In the genomic region with DNA sequence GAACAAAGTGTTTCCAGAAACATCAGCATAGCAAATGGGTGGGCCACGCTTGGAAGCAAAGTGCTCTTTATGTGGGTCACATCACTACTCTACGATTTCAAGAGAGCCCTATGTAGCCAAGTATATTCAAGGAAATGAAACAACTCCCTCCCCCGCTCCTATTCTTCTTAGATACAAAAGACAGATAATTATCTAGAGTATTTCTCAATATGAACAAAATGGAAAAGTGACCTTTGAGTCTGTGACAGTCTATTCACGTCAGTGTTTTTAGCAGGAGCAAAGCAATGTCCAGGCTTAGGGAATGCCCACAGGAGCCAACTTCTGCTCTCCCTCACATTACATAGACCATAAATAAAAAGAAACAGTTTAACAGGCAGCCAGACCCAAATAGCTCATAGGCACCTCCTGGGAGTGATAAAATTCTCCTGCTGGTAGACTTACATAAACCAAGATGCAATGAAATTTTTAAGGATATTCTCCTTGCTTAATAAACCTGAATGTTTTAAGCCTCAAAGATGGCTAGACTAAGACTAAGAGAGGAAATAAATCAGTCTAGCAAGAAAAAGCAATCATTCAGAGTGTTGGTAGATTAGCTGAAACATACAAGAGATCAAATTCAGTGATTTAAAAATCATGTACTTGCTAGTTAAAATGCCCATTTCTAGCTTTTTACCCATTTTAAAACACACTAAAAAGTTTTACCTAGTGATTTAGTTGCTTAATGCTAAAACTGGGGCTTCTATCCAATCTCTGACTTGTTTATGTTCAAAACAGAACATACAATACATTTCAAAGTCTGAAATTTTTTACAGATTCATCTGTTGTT, we compare ENCODE assay signal across 14 cellular contexts.
DNase-seq lines count a peak whose midpoint lies in the region; TF ChIP-seq lines count a peak whose summit lies in the region.
"Had no signal": no experiment of that assay in that cellular context is flagged by ENCODE, and none has a peak within 500 bp of the region (broad histone marks: within the 10 kb centered on the region; RNA-seq: fewer than 3 reads in every experiment).

No MANE protein-coding gene starts in this region.

- no peak overlapping the region for H3K9ac ChIP-seq in neural progenitor cell

- peaks cover 12% of the 10 kb centered on the region for H3K4me1 ChIP-seq in neural progenitor cell
- H3K4me1 ChIP-seq in vagina = peaks cover 4% of the 10 kb centered on the region

- H3K27me3 ChIP-seq in neural progenitor cell = no peaks in the 10 kb centered on the region
- no peaks in the 10 kb centered on the region for H3K27me3 ChIP-seq in vagina
- H3K27me3 ChIP-seq: thyroid gland had no signal

- peaks cover 1% of the 10 kb centered on the region for H3K36me3 Mint-ChIP-seq in neural progenitor cell

- H2AFZ ChIP-seq in neural progenitor cell (replicated peaks) = no peak overlapping the region

- no peaks in the 10 kb centered on the region for H3K9me3 Mint-ChIP-seq in neural progenitor cell
- H3K9me3 Mint-ChIP-seq: activated B cell treated with CpG ODN at 0.5 μM for 24 hours had no signal

- intact Hi-C loops in vagina (cut with DNase I) = no loop called here

- H3K27ac ChIP-seq in neural progenitor cell (no peak overlapping the region), vagina (peak overlapping the region; percentile 57)
- H3K27ac ChIP-seq: thyroid gland had no signal

- H3K4me3 Mint-ChIP-seq in neural progenitor cell = no peak overlapping the region
- H3K4me3 Mint-ChIP-seq: activated B cell treated with CpG ODN at 0.5 μM for 24 hours had no signal

- H3K4me3 ChIP-seq in fibroblast of villous mesenchyme (ENCODE audit: low read depth, low read length) (no peak overlapping the region), neural progenitor cell (no peak overlapping the region), vagina (no peak overlapping the region)
- H3K4me3 ChIP-seq: thyroid gland had no signal

- H3F3A ChIP-seq in neural progenitor cell (ENCODE audit: low read depth) = no peaks in the 10 kb centered on the region

- no peaks in the 10 kb centered on the region for H4K20me1 ChIP-seq in neural progenitor cell (ENCODE audit: low read depth)

- no peak overlapping the region for H3K4me2 ChIP-seq in neural progenitor cell

- DNase-seq in NOMO-1 (lab: John Stamatoyannopoulos, UW; ENCODE audit: unreplicated experiment in 2 of 2) = peak; percentile 12 to 46
- no peak for DNase-seq in NOMO-1 treated with dmso at 0.1 percent for 144 hours (lab: John Stamatoyannopoulos, UW; ENCODE audit: unreplicated experiment)
- DNase-seq in fibroblast of villous mesenchyme (ENCODE audit: low read depth) = peak; percentile 94
- no peak for DNase-seq in neural progenitor cell (ENCODE audit: low spot score)
- no peak for DNase-seq in vagina (ENCODE audit: extremely low spot score in 2 of 2)
- DNase-seq in NCI-H526 treated with DMSO at 0.1 percent for 48 hours (lab: John Stamatoyannopoulos, UW) = no peak
- no peak for DNase-seq in stimulated activated naive CD4-positive, alpha-beta T cell (lab: John Stamatoyannopoulos, UW)
- no peak for DNase-seq in mucosa of gallbladder (ENCODE audit: low spot score)
- DNase-seq: activated B cell treated with CpG ODN at 0.5 μM for 24 hours, activated T-cell treated with anti-CD3 and anti-CD28 coated beads for 4 hours, anterior cingulate cortex, hippocampal formation, MM.1S, thyroid gland had no signal

- no peaks in the 10 kb centered on the region for H3K9me3 ChIP-seq in neural progenitor cell (ENCODE audit: low read depth)
- H3K9me3 ChIP-seq in vagina = no peaks in the 10 kb centered on the region
- H3K9me3 ChIP-seq: thyroid gland had no signal

- peak overlapping the region; percentile 77 for H3K27ac Mint-ChIP-seq in neural progenitor cell
- H3K27ac Mint-ChIP-seq: activated B cell treated with CpG ODN at 0.5 μM for 24 hours had no signal

- peaks cover 46% of the 10 kb centered on the region for H3K4me1 Mint-ChIP-seq in neural progenitor cell
- H3K4me1 Mint-ChIP-seq: activated B cell treated with CpG ODN at 0.5 μM for 24 hours had no signal

- TF ChIP-seq CTCF in fibroblast of villous mesenchyme (IDR thresholded peaks at IDR 0.05; ENCODE audit: insufficient read depth, low read depth, low read length) = no peak
- TF ChIP-seq CTCF in neural progenitor cell (IDR thresholded peaks at IDR 0.05) = no peak
- peak in 1 of 3 experiments; percentile 11 for TF ChIP-seq CTCF in vagina (IDR thresholded peaks at IDR 0.05)

- H3K36me3 ChIP-seq in neural progenitor cell (no peaks in the 10 kb centered on the region), vagina (no peaks in the 10 kb centered on the region)
- H3K36me3 ChIP-seq: thyroid gland had no signal

- TF ChIP-seq POLR2A in vagina (IDR thresholded peaks at IDR 0.05) = no peak

- no peaks in the 10 kb centered on the region for H3K27me3 Mint-ChIP-seq in neural progenitor cell (ENCODE audit: insufficient read depth, low read depth)
- H3K27me3 Mint-ChIP-seq: activated B cell treated with CpG ODN at 0.5 μM for 24 hours had no signal

- no peaks in the 10 kb centered on the region for H3K79me2 ChIP-seq in neural progenitor cell (ENCODE audit: low read depth)

Comparison
In these comparisons a context has a peak if more than half of its experiments do, and no peak if none do; other contexts are left out.
1. DNase-seq: peak in NOMO-1 (2 of 2) and fibroblast of villous mesenchyme (single experiment); none in NOMO-1 treated with dmso at 0.1 percent for 144 hours (single experiment), neural progenitor cell (single experiment), vagina (0 of 2), NCI-H526 treated with DMSO at 0.1 percent for 48 hours (single experiment), stimulated activated naive CD4-positive, alpha-beta T cell (0 of 6) and mucosa of gallbladder (single experiment).